Comparison of ENCODE assay signal across 12 cellular contexts in the genomic region with DNA sequence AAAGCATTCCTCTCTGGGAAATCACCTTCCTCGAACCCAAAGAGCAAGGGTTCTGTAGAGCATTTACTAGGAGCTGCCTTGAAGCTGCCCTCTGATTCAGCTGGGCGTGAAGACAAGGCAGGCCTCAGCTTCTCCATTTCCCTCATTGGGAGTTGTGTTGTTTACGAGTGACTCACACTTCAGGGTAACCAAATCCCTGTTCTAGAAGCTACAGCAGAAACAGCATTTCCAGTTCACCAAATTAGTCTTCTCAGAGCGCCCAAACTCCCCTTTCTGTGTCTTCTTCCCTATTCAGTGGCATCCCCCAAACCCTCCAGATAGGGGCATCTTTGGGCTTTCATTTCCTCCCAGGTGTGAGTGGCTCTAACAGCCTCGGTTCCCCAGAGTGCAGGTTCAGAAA. TPM values are rescaled to one million over a fixed set of nuclear protein-coding genes. Genes with fewer than 3 reads are reported as not detected.
DNase-seq lines count a peak whose midpoint lies in the region; ATAC-seq and TF ChIP-seq lines count a peak whose summit lies in the region.
"Had no signal": no experiment of that assay in that cellular context is flagged by ENCODE, and none has a peak within 500 bp of the region (broad histone marks: within the 10 kb centered on the region; RNA-seq: fewer than 3 reads in every experiment).

No MANE protein-coding gene starts in this region.

- no peaks in the 10 kb centered on the region for H3K4me1 ChIP-seq in breast epithelium
- H3K4me1 ChIP-seq in SJCRH30: peaks cover 5% of the 10 kb centered on the region

- H3K27me3 ChIP-seq in breast epithelium (peaks cover 0 to 38% of the 10 kb centered on the region in 2 donors), SJCRH30 (no peaks in the 10 kb centered on the region)

- POLR2A ChIA-PET in MCF 10A (lab: Yijun Ruan, JAX): no interaction called here

- no peak overlapping the region for H3K4me3 Mint-ChIP-seq in MCF 10A (ENCODE audit: unreplicated experiment)
- H3K4me3 Mint-ChIP-seq: CD4-positive, alpha-beta T cell had no signal

- H3K9me3 ChIP-seq in breast epithelium (no peaks in the 10 kb centered on the region), SJCRH30 (replicated peaks) (no peaks in the 10 kb centered on the region)

- no peaks in the 10 kb centered on the region for H3K4me1 Mint-ChIP-seq in MCF 10A (ENCODE audit: insufficient read depth, unreplicated experiment)

- no TSS peak for BruUV-seq in MCF 10A (replicated peaks; lab: Mats Ljungman, UMichigan)

- H3K4me3 ChIP-seq in breast epithelium (no peak overlapping the region), SJCRH30 (no peak overlapping the region)

- no peak for ATAC-seq in HG02840 (IDR thresholded peaks at IDR 0.05; ENCODE audit: low FRiP score, unreplicated experiment)

- H3K27ac ChIP-seq in breast epithelium: peak overlapping the region in 1 of 2 donors; percentile 25
- no peak overlapping the region for H3K27ac ChIP-seq in SJCRH30

- H3K27me3 Mint-ChIP-seq in MCF 10A (ENCODE audit: insufficient read depth, unreplicated experiment): peaks cover 53% of the 10 kb centered on the region
- H3K27me3 Mint-ChIP-seq: CD4-positive, alpha-beta T cell had no signal

- H3K36me3 Mint-ChIP-seq in MCF 10A (ENCODE audit: insufficient read depth, unreplicated experiment): no peaks in the 10 kb centered on the region

- CTCF ChIA-PET in MCF 10A (lab: Yijun Ruan, JAX): interaction anchor here (0.6 to 1.1 kb wide), 3 partner anchors 82 to 101 kb away, joined by 3 to 6 read pairs (median 3); no protein-coding TSS in a partner anchor

- H3K27ac Mint-ChIP-seq in MCF 10A (ENCODE audit: low read depth, unreplicated experiment): peak overlapping the region; percentile 32
- H3K27ac Mint-ChIP-seq: CD4-positive, alpha-beta T cell had no signal

- peak; percentile 38 for DNase-seq in MCF 10A (ENCODE audit: unreplicated experiment)
- no peak for DNase-seq in breast epithelium (ENCODE audit: low spot score in 2 of 2)
- peak; percentile 67 for DNase-seq in amniotic epithelial cell (ENCODE audit: low read depth)
- peak; percentile 46 for DNase-seq in kidney tubule cell (ENCODE audit: low spot score)
- no peak for DNase-seq in A172 (ENCODE audit: low spot score)
- DNase-seq in SJCRH30: no peak
- DNase-seq in GM19240 (ENCODE audit: insufficient read length, low spot score): no peak
- DNase-seq: activated CD4-positive, alpha-beta T cell treated with anti-CD3 and anti-CD28 coated beads for 48 hours; CD4-positive, alpha-beta T cell; cerebellar nuclear complex; NCI-H446 treated with DMSO at 0.1 percent for 48 hours had no signal

- H3K36me3 ChIP-seq in breast epithelium (no peaks in the 10 kb centered on the region), SJCRH30 (no peaks in the 10 kb centered on the region)

- H3K9me3 Mint-ChIP-seq in MCF 10A (ENCODE audit: unreplicated experiment): no peaks in the 10 kb centered on the region
- H3K9me3 Mint-ChIP-seq: CD4-positive, alpha-beta T cell had no signal

- intact Hi-C loops in MCF 10A (cut with micrococcal nuclease): no loop called here
- intact Hi-C loops in breast epithelium (cut with DNase I; ENCODE audit: low total_unique reads): no loop called here

- no peak for TF ChIP-seq POLR2A in breast epithelium (IDR thresholded peaks at IDR 0.05)

- TF ChIP-seq CTCF in MCF 10A (IDR thresholded peaks at IDR 0.05; ENCODE audit: unreplicated experiment) (no peak), breast epithelium (IDR thresholded peaks at IDR 0.05) (no peak)

RNA-seq across cellular contexts. Expression of a gene that starts 0.9 kb away (rescaled TPM):
- not detected in 2 replicates for total RNA-seq in MCF 10A (2022)
- 10 to 100 TPM in 1 of 3 donors, 1 to 10 TPM in 1, under 1 TPM in 1; 0.44 to 12.8 (median 3.9) TPM for total RNA-seq in breast epithelium
- total RNA-seq in A172 (2014; rRNA removed; shearing (Covaris generic)): not detected in 2 replicates
- total RNA-seq in SJCRH30 (2014; rRNA removed; shearing (Covaris generic)): 0.14 and 0.25 TPM in 2 replicates

RNA-seq across cellular contexts. Expression of a gene that starts 41.8 kb away (rescaled TPM):
- total RNA-seq in MCF 10A (2022) (not detected in 2 replicates), breast epithelium (10 to 100 TPM in 1 of 3 donors, 1 to 10 TPM in 2; 6.6 to 18.7 (median 10.0) TPM)
- total RNA-seq in A172 (2014; rRNA removed; shearing (Covaris generic)): not detected in 2 replicates
- 0.05 TPM in 1 of 2 replicates, not detected in the other for total RNA-seq in SJCRH30 (2014; rRNA removed; shearing (Covaris generic))

Comparison
In these comparisons a context has a peak if more than half of its experiments do, and no peak if none do; other contexts are left out.
1. DNase-seq: peak in MCF 10A (single experiment), amniotic epithelial cell (single experiment) and kidney tubule cell (single experiment); none in breast epithelium (0 of 2), A172 (single experiment), SJCRH30 (0 of 2) and GM19240 (single experiment).